ENCODE assay signal across 8 cellular contexts in genomic region chr10:36440539-36440938, GRCh38.
"Had no signal": no experiment of that assay in that cellular context is flagged by ENCODE, and none has a peak within 500 bp of the region (broad histone marks: within the 10 kb centered on the region; RNA-seq: fewer than 3 reads in every experiment).

No MANE protein-coding gene starts in this region.

- FAIRE-seq: H1, HTR-8/SVneo had no signal

- H3K4me3 Mint-ChIP-seq: GM23338, H9, HFFc6 had no signal

- H3K27ac Mint-ChIP-seq: GM23338, H9, HFFc6, IgD-negative memory B cell had no signal

- H3K27me3 Mint-ChIP-seq: IgD-negative memory B cell had no signal

- ATAC-seq: GM23338 had no signal

- H3K4me2 ChIP-seq: GM23338 had no signal

- DNase-seq: H9, HCEC 1CT, HFFc6, KBM-7 had no signal

- H3K4me3 ChIP-seq: GM23338 had no signal

- H2AFZ ChIP-seq: GM23338 had no signal

- H3K36me3 Mint-ChIP-seq: IgD-negative memory B cell had no signal

- H3K9me3 Mint-ChIP-seq: GM23338, H9 had no signal

- H3K4me1 Mint-ChIP-seq: IgD-negative memory B cell had no signal
